8 cellular contexts compared by ENCODE assay signal in genomic region chr15:66803182-66803729, GRCh38.
DNase-seq lines count a peak whose midpoint lies in the region; ATAC-seq and TF ChIP-seq lines count a peak whose summit lies in the region.

No MANE protein-coding gene starts in this region.

- TF ChIP-seq POLR2A in adrenal gland (IDR thresholded peaks at IDR 0.05): peak in 1 of 2 donors; percentile 28

- peak; percentile 96 for ATAC-seq in sciatic nerve
- no peak for ATAC-seq in HG03457 (IDR thresholded peaks at IDR 0.05; ENCODE audit: unreplicated experiment)

- peak; percentile 31 to 54 for DNase-seq in SHP77 (lab: John Stamatoyannopoulos, UW)
- DNase-seq in SHP77 treated with DMSO at 0.1 percent for 48 hours (lab: John Stamatoyannopoulos, UW): no peak
- DNase-seq in adrenal gland: peak; percentile 88 to 99 (median 96)
- DNase-seq in left ventricle myocardium inferior: peak; percentile 81
- peak; percentile 86 for DNase-seq in sciatic nerve (ENCODE audit: low spot score)
- DNase-seq in GDM1 (lab: John Stamatoyannopoulos, UW): no peak
- DNase-seq in NCI-H2171 (lab: John Stamatoyannopoulos, UW): no peak

- no peak for TF ChIP-seq CTCF in adrenal gland (IDR thresholded peaks at IDR 0.05)
- TF ChIP-seq CTCF in left ventricle myocardium inferior (IDR thresholded peaks at IDR 0.05; ENCODE audit: borderline replicate concordance): no peak

- H3K27me3 ChIP-seq in adrenal gland (no peaks in the 10 kb centered on the region), left ventricle myocardium inferior (ENCODE audit: low read depth) (no peaks in the 10 kb centered on the region)

- 9 to 15% (median 10%) methylated on average over 8 to 12 of the region's 12 CpGs for WGBS in adrenal gland, 4 donors

- intact Hi-C loops in adrenal gland (cut with DNase I): no loop called here
- intact Hi-C loops in left ventricle myocardium inferior (cut with micrococcal nuclease): no loop called here
- intact Hi-C loops in sciatic nerve (cut with DNase I): no loop called here

- no peaks in the 10 kb centered on the region for H3K9me3 ChIP-seq in adrenal gland (replicated peaks in 1 of 3)
- H3K9me3 ChIP-seq in left ventricle myocardium inferior (replicated peaks): no peaks in the 10 kb centered on the region

- H3K4me3 ChIP-seq in adrenal gland (no peak overlapping the region), left ventricle myocardium inferior (no peak overlapping the region)

- peaks cover 11 to 18% of the 10 kb centered on the region in 2 donors for H3K4me1 ChIP-seq in adrenal gland (replicated peaks in 1 of 2)
- peaks cover 24% of the 10 kb centered on the region for H3K4me1 ChIP-seq in left ventricle myocardium inferior

- H3K27ac ChIP-seq in adrenal gland: peak overlapping the region; percentile 20 to 93 (median 58)
- H3K27ac ChIP-seq in left ventricle myocardium inferior (replicated peaks): peak overlapping the region; percentile 86

- H3K36me3 ChIP-seq in adrenal gland (replicated peaks in 1 of 2) (no peaks in the 10 kb centered on the region), left ventricle myocardium inferior (no peaks in the 10 kb centered on the region)

Comparison
In these comparisons a context has a peak if more than half of its experiments do, and no peak if none do; other contexts are left out.
1. DNase-seq: peak in SHP77 (2 of 2), adrenal gland (7 of 7), left ventricle myocardium inferior (single experiment) and sciatic nerve (single experiment); none in SHP77 treated with DMSO at 0.1 percent for 48 hours (single experiment), GDM1 (single experiment) and NCI-H2171 (single experiment).